8 cellular contexts compared by ENCODE assay signal in genomic region chr5:134100283-134101011, GRCh38.
DNase-seq lines count a peak whose midpoint lies in the region; ATAC-seq, FAIRE-seq and TF ChIP-seq lines count a peak whose summit lies in the region.

No MANE protein-coding gene starts in this region.

- FAIRE-seq in GM19239 (lab: Jason Lieb, UNC), result peak; percentile 99
- no peak for FAIRE-seq in HTR-8/SVneo (lab: Jason Lieb, UNC)

- TF ChIP-seq CTCF in cardiac fibroblast (IDR thresholded peaks at IDR 0.05; ENCODE audit: low read depth, low read length), result no peak

- ATAC-seq in HG03135 (IDR thresholded peaks at IDR 0.05; ENCODE audit: unreplicated experiment), result peak; percentile 84
- ATAC-seq in activated CD4-positive, CD25-positive, alpha-beta regulatory T cell treated with anti-CD3 and anti-CD28 coated beads, Interleukin-2, amount 50 U/mL, for 24 hours, result peak; percentile 92 to 93

- H3K4me3 ChIP-seq in cardiac fibroblast (replicated peaks in 1 of 2; ENCODE audit: low read depth in 2 of 2, low read length in 2 of 2), result no peak overlapping the region

- peak; percentile 83 for DNase-seq in GM19239 (ENCODE audit: insufficient read length, low spot score)
- DNase-seq in cardiac fibroblast (ENCODE audit: low read depth in 2 of 2), result peak; percentile 60 to 86
- DNase-seq in stimulated activated CD4-positive, alpha-beta T cell treated with anti-CD3 and anti-CD28 coated beads, Interleukin-12 subunit alpha, Interleukin-12 subunit beta, amount 100 ng/mL, for 24 hours (ENCODE audit: low read depth in 2 of 2), result peak; percentile 72 to 75
- no peak for DNase-seq in ecto neural progenitor cell (ENCODE audit: low spot score)
- DNase-seq in HTR-8/SVneo (ENCODE audit: insufficient read length, low spot score), result no peak
- DNase-seq in NCI-H774 (lab: John Stamatoyannopoulos, UW), result no peak

Comparison
In these comparisons a context has a peak if more than half of its experiments do, and no peak if none do; other contexts are left out.
1. DNase-seq: peak in GM19239 (single experiment), cardiac fibroblast (2 of 2) and stimulated activated CD4-positive, alpha-beta T cell treated with anti-CD3 and anti-CD28 coated beads, Interleukin-12 subunit alpha, Interleukin-12 subunit beta, amount 100 ng/mL, for 24 hours (2 of 2); none in ecto neural progenitor cell (single experiment), HTR-8/SVneo (single experiment) and NCI-H774 (single experiment).